In the genomic region with DNA sequence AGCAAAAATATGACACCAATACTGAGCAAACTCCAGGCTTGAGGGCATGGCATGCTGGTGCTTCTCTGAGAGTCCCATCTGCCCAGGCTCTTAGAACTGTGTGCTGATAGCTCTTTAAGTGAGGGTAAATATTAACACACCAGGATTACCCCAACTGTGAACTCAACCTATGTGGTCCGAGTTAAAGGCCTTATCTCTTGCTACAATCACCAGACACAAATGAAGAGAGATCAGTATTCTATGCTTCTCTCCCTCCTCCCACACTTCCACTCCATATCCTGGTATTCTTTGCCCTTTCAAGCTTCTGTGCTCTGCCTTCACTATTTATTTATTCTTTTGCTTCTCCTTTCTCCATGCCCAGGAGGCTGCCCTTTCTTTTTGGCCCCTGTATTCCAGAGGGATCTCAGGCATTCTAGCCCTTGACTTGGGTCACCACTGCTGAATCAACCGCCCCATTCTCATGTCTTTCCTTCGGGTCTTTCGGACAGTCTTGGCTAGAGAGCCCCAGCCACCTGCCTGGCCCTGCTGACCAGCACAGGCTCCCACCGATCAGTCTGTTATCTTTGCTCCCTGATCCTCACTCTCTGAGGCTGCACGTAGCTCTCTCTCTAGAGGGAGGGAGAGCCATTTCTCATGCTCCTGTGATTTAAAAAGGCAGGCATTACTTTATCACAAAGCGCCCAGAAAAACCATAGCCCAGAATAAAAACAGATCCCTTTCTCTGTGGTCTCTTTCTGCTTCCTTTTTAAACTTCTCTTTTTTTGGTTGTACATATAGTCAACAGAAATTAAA, we compare ENCODE assay signal across 1 cellular context.
TF ChIP-seq lines count a peak whose summit lies in the region.

No MANE protein-coding gene starts in this region.

TF ChIP-seq in GM23338, 12 proteins besides CTCF, POLR2A, EP300 and RAD21 (continued from another document):
- TF ChIP-seq ZNF462 (CRISPR knock-in tag; IDR thresholded peaks at IDR 0.05) (no peak), ZNF331 (CRISPR knock-in tag; IDR thresholded peaks at IDR 0.05; ENCODE audit: low read depth) (no peak), CREB1 (CRISPR knock-in tag; IDR thresholded peaks at IDR 0.05; ENCODE audit: low read depth) (no peak), NANOG (IDR thresholded peaks at IDR 0.05; ENCODE audit: borderline replicate concordance) (no peak), JUNB (IDR thresholded peaks at IDR 0.05; ENCODE audit: unreplicated experiment) (no peak), ZNF114 (CRISPR knock-in tag; IDR thresholded peaks at IDR 0.05) (no peak), POLR2AphosphoS5 (IDR thresholded peaks at IDR 0.05; ENCODE audit: low read depth) (no peak), STAT1 (IDR thresholded peaks at IDR 0.05; ENCODE audit: unreplicated experiment) (no peak)
- TF ChIP-seq, protein P1, sequence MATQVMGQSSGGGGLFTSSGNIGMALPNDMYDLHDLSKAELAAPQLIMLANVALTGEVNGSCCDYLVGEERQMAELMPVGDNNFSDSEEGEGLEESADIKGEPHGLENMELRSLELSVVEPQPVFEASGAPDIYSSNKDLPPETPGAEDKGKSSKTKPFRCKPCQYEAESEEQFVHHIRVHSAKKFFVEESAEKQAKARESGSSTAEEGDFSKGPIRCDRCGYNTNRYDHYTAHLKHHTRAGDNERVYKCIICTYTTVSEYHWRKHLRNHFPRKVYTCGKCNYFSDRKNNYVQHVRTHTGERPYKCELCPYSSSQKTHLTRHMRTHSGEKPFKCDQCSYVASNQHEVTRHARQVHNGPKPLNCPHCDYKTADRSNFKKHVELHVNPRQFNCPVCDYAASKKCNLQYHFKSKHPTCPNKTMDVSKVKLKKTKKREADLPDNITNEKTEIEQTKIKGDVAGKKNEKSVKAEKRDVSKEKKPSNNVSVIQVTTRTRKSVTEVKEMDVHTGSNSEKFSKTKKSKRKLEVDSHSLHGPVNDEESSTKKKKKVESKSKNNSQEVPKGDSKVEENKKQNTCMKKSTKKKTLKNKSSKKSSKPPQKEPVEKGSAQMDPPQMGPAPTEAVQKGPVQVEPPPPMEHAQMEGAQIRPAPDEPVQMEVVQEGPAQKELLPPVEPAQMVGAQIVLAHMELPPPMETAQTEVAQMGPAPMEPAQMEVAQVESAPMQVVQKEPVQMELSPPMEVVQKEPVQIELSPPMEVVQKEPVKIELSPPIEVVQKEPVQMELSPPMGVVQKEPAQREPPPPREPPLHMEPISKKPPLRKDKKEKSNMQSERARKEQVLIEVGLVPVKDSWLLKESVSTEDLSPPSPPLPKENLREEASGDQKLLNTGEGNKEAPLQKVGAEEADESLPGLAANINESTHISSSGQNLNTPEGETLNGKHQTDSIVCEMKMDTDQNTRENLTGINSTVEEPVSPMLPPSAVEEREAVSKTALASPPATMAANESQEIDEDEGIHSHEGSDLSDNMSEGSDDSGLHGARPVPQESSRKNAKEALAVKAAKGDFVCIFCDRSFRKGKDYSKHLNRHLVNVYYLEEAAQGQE (IDR thresholded peaks at IDR 0.05; ENCODE audit: unreplicated experiment): no peak
- TF ChIP-seq, protein P2, sequence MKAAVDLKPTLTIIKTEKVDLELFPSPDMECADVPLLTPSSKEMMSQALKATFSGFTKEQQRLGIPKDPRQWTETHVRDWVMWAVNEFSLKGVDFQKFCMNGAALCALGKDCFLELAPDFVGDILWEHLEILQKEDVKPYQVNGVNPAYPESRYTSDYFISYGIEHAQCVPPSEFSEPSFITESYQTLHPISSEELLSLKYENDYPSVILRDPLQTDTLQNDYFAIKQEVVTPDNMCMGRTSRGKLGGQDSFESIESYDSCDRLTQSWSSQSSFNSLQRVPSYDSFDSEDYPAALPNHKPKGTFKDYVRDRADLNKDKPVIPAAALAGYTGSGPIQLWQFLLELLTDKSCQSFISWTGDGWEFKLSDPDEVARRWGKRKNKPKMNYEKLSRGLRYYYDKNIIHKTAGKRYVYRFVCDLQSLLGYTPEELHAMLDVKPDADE (IDR thresholded peaks at IDR 0.05): no peak
TF ChIP-seq in GM23338: peak in this region for 0.
